In the genomic region with DNA sequence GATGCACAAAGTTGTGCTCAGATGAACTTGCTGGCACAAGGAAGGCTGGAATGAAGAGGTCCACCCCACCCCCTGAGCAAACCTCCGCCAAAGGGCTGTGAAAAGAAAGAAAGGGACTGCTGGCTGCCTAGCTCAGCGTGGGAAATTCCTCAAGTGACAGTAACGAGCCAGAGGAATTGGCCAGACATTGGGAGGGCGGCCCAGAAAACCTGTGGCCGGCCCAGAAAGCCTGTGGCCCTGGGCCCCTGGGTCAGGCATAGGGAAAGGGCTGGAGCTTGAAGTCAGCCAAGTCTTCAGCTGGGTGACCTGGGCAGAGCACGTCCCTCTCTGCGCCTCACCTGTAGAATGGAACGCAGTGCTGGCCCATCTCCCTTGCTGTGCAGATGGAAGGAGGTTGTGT, we compare ENCODE assay signal across 18 cellular contexts.
"Had no signal": no experiment of that assay in that cellular context is flagged by ENCODE, and none has a peak within 500 bp of the region (broad histone marks: within the 10 kb centered on the region; RNA-seq: fewer than 3 reads in every experiment).

No MANE protein-coding gene starts in this region.

- H3K27me3 ChIP-seq: cardiac muscle cell, left lung had no signal

- H3K36me3 ChIP-seq: cardiac muscle cell, left lung, tibial artery had no signal

- DNase-seq: activated CD4-positive, alpha-beta memory T cell treated with anti-CD3 and anti-CD28 coated beads for 36 hours; activated CD4-positive, alpha-beta T cell treated with anti-CD3 and anti-CD28 coated beads for 48 hours; activated naive CD4-positive, alpha-beta T cell treated with Interleukin-2 at 50 U/mL for 16 hours; activated naive CD8-positive, alpha-beta T cell treated with anti-CD3 and anti-CD28 coated beads for 36 hours; activated T-cell treated with anti-CD3 and anti-CD28 coated beads, Interleukin-2, amount 50 U/mL, for 48 hours; effector CD8-positive, alpha-beta T cell; erythroblast; foreskin fibroblast; kidney glomerular epithelial cell; left lung; mucosa of descending colon; stimulated activated CD4-positive, alpha-beta T cell treated with anti-CD3 and anti-CD28 coated beads, Interleukin-4, amount 100 ng/mL, for 24 hours; stimulated activated naive CD4-positive, alpha-beta T cell treated with Interleukin-2 at 50 U/mL for 16 hours; SW 1271; T-helper 17 cell; tibial artery had no signal

- H3K27ac ChIP-seq: cardiac muscle cell, left lung, SK-N-MC, tibial artery had no signal

- H3K4me3 ChIP-seq: cardiac muscle cell, left lung, mucosa of descending colon, SK-N-MC, tibial artery had no signal

- H3K4me1 ChIP-seq: left lung, tibial artery had no signal
